ENCODE assay signal across 25 cellular contexts in the genomic region with DNA sequence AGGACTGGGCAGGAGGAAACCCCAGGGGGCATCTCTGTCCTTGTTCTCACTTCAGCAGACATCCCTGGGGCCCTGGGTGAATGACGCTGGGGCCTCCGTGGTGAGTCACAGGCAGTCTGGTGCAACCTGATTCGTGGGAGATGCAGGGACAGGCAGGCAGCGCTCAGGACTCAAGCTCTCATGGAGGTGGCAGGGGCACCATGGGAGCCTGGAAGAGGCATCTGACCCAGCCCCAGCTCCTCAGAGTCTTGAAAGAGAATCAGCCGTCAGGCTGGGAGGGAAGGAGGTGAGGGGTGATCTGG. TPM values are rescaled to one million over a fixed set of nuclear protein-coding genes. Genes with fewer than 3 reads are reported as not detected.
DNase-seq lines count a peak whose midpoint lies in the region; ATAC-seq and TF ChIP-seq lines count a peak whose summit lies in the region.
"Had no signal": no experiment of that assay in that cellular context is flagged by ENCODE, and none has a peak within 500 bp of the region (broad histone marks: within the 10 kb centered on the region; RNA-seq: fewer than 3 reads in every experiment).

No MANE protein-coding gene starts in this region.

- no peaks in the 10 kb centered on the region for H3K9me3 Mint-ChIP-seq in activated naive CD4-positive, alpha-beta T cell treated with anti-CD3 and anti-CD28 coated beads, Interleukin-2, amount 50 U/mL, for 72 hours
- H3K9me3 Mint-ChIP-seq in type B pancreatic cell = no peaks in the 10 kb centered on the region
- H3K9me3 Mint-ChIP-seq: activated CD8-positive, alpha-beta T cell treated with anti-CD3 and anti-CD28 coated beads for 36 hours; naive B cell had no signal

- ATAC-seq in activated naive CD4-positive, alpha-beta T cell treated with anti-CD3 and anti-CD28 coated beads, Interleukin-2, amount 50 U/mL, for 72 hours = no peak
- ATAC-seq in HG03097 (IDR thresholded peaks at IDR 0.05; ENCODE audit: low FRiP score, unreplicated experiment) = no peak
- ATAC-seq: activated CD8-positive, alpha-beta T cell treated with anti-CD3 and anti-CD28 coated beads for 36 hours; esophagus mucosa; right cardiac atrium had no signal

- peaks cover 4% of the 10 kb centered on the region for H3K4me1 Mint-ChIP-seq in type B pancreatic cell (ENCODE audit: unreplicated experiment)

- TF ChIP-seq CTCF in epithelial cell of esophagus (IDR thresholded peaks at IDR 0.05; ENCODE audit: insufficient read depth, low read depth, low read length, missing control alignments) (no peak), type B pancreatic cell (conservative IDR thresholded peaks at IDR 0.05) (no peak)

- H3K4me3 ChIP-seq in epithelial cell of esophagus (ENCODE audit: low read length) = no peak overlapping the region
- H3K4me3 ChIP-seq: ovary, Peyer's patch had no signal

- peaks cover 4 to 12% of the 10 kb centered on the region in 2 donors for H3K36me3 Mint-ChIP-seq in activated naive CD4-positive, alpha-beta T cell treated with anti-CD3 and anti-CD28 coated beads, Interleukin-2, amount 50 U/mL, for 72 hours
- H3K36me3 Mint-ChIP-seq in type B pancreatic cell = peaks cover 30% of the 10 kb centered on the region

- H3K4me3 Mint-ChIP-seq in type B pancreatic cell = no peak overlapping the region
- H3K4me3 Mint-ChIP-seq: activated CD8-positive, alpha-beta T cell treated with anti-CD3 and anti-CD28 coated beads for 36 hours; naive B cell had no signal

- no peaks in the 10 kb centered on the region for H3K27me3 Mint-ChIP-seq in type B pancreatic cell
- H3K27me3 Mint-ChIP-seq: activated CD8-positive, alpha-beta T cell treated with anti-CD3 and anti-CD28 coated beads for 36 hours; naive B cell had no signal

- DNase-seq in activated naive CD4-positive, alpha-beta T cell treated with anti-CD3 and anti-CD28 coated beads, Interleukin-2, amount 50 U/mL, for 72 hours (ENCODE audit: low spot score in 2 of 2) = no peak
- no peak for DNase-seq in activated naive CD4-positive, alpha-beta T cell treated with Interleukin-2 at 50 U/mL for 16 hours
- DNase-seq in epithelial cell of esophagus (ENCODE audit: low read depth) = peak; percentile 43
- peak; percentile 62 for DNase-seq in type B pancreatic cell (ENCODE audit: extremely low spot score, unreplicated experiment)
- DNase-seq in activated CD4-positive, alpha-beta T cell treated with anti-CD3 and anti-CD28 coated beads, Interleukin-2, amount 50 U/mL, for 4 hours = no peak
- DNase-seq: activated CD8-positive, alpha-beta T cell treated with anti-CD3 and anti-CD28 coated beads for 36 hours; activated T-cell treated with anti-CD3 and anti-CD28 coated beads, Interleukin-2, amount 50 U/mL, for 1 hour; anterior cingulate cortex; BE2C; Caco-2; cerebellar nuclear complex; effector CD4-positive, alpha-beta T cell; EL; Karpas-422; kidney glomerular epithelial cell; mesendoderm; naive B cell; NCI-H2107; ovary; Peyer's patch; stimulated activated CD8-positive, alpha-beta memory T cell treated with anti-CD3 and anti-CD28 coated beads, Interleukin-4, amount 100 ng/mL, for 48 hours; T-helper 2 cell had no signal

- peak overlapping the region; percentile 39 to 50 for H3K27ac Mint-ChIP-seq in activated naive CD4-positive, alpha-beta T cell treated with anti-CD3 and anti-CD28 coated beads, Interleukin-2, amount 50 U/mL, for 72 hours
- no peak overlapping the region for H3K27ac Mint-ChIP-seq in type B pancreatic cell
- H3K27ac Mint-ChIP-seq: activated CD8-positive, alpha-beta T cell treated with anti-CD3 and anti-CD28 coated beads for 36 hours had no signal

RNA-seq across cellular contexts. Expression of a gene that starts 14.0 kb away (rescaled TPM):
- total RNA-seq in activated naive CD4-positive, alpha-beta T cell treated with anti-CD3 and anti-CD28 coated beads, Interleukin-2, amount 50 U/mL, for 72 hours = 100 to 1,000 TPM; 110 TPM
- 248 and 388 TPM in 2 replicates for total RNA-seq in type B pancreatic cell (ENCODE audit: low replicate concordance)

RNA-seq across cellular contexts. Expression of a gene that starts 18.9 kb away (rescaled TPM):
- total RNA-seq in activated naive CD4-positive, alpha-beta T cell treated with anti-CD3 and anti-CD28 coated beads, Interleukin-2, amount 50 U/mL, for 72 hours = 10 to 100 TPM; 58.4 to 68.2 TPM
- 88.5 and 88.9 TPM in 2 replicates for total RNA-seq in type B pancreatic cell (ENCODE audit: low replicate concordance)

RNA-seq across cellular contexts. Expression of a gene that starts 23.9 kb away (rescaled TPM):
- total RNA-seq in activated naive CD4-positive, alpha-beta T cell treated with anti-CD3 and anti-CD28 coated beads, Interleukin-2, amount 50 U/mL, for 72 hours = 10 to 100 TPM; 14.8 to 24.8 TPM
- 26.8 and 29.3 TPM in 2 replicates for total RNA-seq in type B pancreatic cell (ENCODE audit: low replicate concordance)

RNA-seq across cellular contexts. Expression of a gene that starts 30.4 kb away (rescaled TPM):
- total RNA-seq in activated naive CD4-positive, alpha-beta T cell treated with anti-CD3 and anti-CD28 coated beads, Interleukin-2, amount 50 U/mL, for 72 hours = 100 to 1,000 TPM in 1 of 2 donors, 10 to 100 TPM in 1; 90.6 to 119 TPM
- 72.3 and 125 TPM in 2 replicates for total RNA-seq in type B pancreatic cell (ENCODE audit: low replicate concordance)

RNA-seq across cellular contexts. Expression of a gene that starts 40.2 kb away (rescaled TPM):
- 10 to 100 TPM; 16.9 to 34.4 TPM for total RNA-seq in activated naive CD4-positive, alpha-beta T cell treated with anti-CD3 and anti-CD28 coated beads, Interleukin-2, amount 50 U/mL, for 72 hours
- total RNA-seq in type B pancreatic cell (ENCODE audit: low replicate concordance) = 35.8 and 40.1 TPM in 2 replicates

Comparison
In these comparisons a context has a peak if more than half of its experiments do, and no peak if none do; other contexts are left out.
1. DNase-seq: peak in epithelial cell of esophagus (single experiment) and type B pancreatic cell (single experiment); none in activated naive CD4-positive, alpha-beta T cell treated with anti-CD3 and anti-CD28 coated beads, Interleukin-2, amount 50 U/mL, for 72 hours (0 of 2), activated naive CD4-positive, alpha-beta T cell treated with Interleukin-2 at 50 U/mL for 16 hours (single experiment) and activated CD4-positive, alpha-beta T cell treated with anti-CD3 and anti-CD28 coated beads, Interleukin-2, amount 50 U/mL, for 4 hours (0 of 2).